22 cellular contexts compared by ENCODE assay signal in the genomic region with DNA sequence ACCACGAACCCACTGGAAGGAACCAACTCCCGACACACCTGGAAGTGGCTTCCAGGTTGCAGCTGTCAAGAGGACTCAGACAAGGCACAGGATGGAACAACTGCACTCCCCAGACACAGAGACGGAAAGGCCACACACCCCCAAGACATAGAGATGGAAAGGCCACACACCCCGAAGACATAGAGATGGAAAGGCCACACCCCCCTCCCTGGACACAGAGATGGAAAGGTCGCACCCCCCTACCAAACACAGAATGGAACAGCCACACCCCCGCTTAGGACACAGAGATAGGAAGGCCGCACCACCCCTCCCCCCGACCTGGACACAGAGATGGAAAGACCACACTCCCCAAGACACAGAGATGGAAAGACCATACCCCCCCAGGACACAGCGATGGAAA. TPM values are rescaled to one million over a fixed set of nuclear protein-coding genes. Genes with fewer than 3 reads are reported as not detected.
DNase-seq lines count a peak whose midpoint lies in the region; TF ChIP-seq lines count a peak whose summit lies in the region.
"Had no signal": no experiment of that assay in that cellular context is flagged by ENCODE, and none has a peak within 500 bp of the region (broad histone marks: within the 10 kb centered on the region; RNA-seq: fewer than 3 reads in every experiment).

No MANE protein-coding gene starts in this region.

- peaks cover 4% of the 10 kb centered on the region for H3K9me3 ChIP-seq in left ventricle myocardium inferior (replicated peaks)
- H3K9me3 ChIP-seq: A549 had no signal

- no peak overlapping the region for H3K4me3 ChIP-seq in left ventricle myocardium inferior
- H3K4me3 ChIP-seq: A549, GM12878 had no signal

- H3K36me3 Mint-ChIP-seq in brain: peaks cover 3% of the 10 kb centered on the region
- peaks cover 2% of the 10 kb centered on the region for H3K36me3 Mint-ChIP-seq in activated naive CD4-positive, alpha-beta T cell treated with anti-CD3 and anti-CD28 coated beads for 36 hours (ENCODE audit: low read depth)

- H3K27me3 Mint-ChIP-seq in brain: no peaks in the 10 kb centered on the region
- peaks cover 6% of the 10 kb centered on the region for H3K27me3 Mint-ChIP-seq in activated naive CD4-positive, alpha-beta T cell treated with anti-CD3 and anti-CD28 coated beads for 36 hours (ENCODE audit: low read depth)

- peaks cover 11% of the 10 kb centered on the region for H3K4me1 ChIP-seq in left ventricle myocardium inferior

- CTCF ChIA-PET in activated naive CD4-positive, alpha-beta T cell treated with anti-CD3 and anti-CD28 coated beads for 36 hours (lab: Charles Lee): interaction anchor here (0.5 to 2.5 kb wide), 6 partner anchors 13 to 376 kb away, joined by 3 to 10 read pairs (median 6); no protein-coding TSS in a partner anchor

- no peak overlapping the region for H3K27ac ChIP-seq in left ventricle myocardium inferior (replicated peaks)
- H3K27ac ChIP-seq: A549 had no signal

- DNase-seq in cardiac septum (ENCODE audit: low spot score): peak; percentile 31
- no peak for DNase-seq in left ventricle myocardium inferior
- DNase-seq in myocyte (ENCODE audit: low read depth): peak; percentile 32
- no peak for DNase-seq in NCI-H69 (lab: John Stamatoyannopoulos, UW)
- no peak for DNase-seq in activated naive CD4-positive, alpha-beta T cell treated with anti-CD3 and anti-CD28 coated beads for 36 hours
- DNase-seq: Calu3; CD4-positive, alpha-beta memory T cell; EL; MM.1S; NCI-H1092; NCI-H146; NCI-H2081 treated with DMSO at 0.1 percent for 48 hours; NCI-H748 treated with DMSO at 0.1 percent for 48 hours; NK-92 treated with Interleukin-12 subunit alpha and Interleukin-12 subunit beta, amount 100 ng/mL, for 24 hours had no signal

- peaks cover 19% of the 10 kb centered on the region for H3K36me3 ChIP-seq in left ventricle myocardium inferior

- peak overlapping the region; percentile 5 to 73 (median 68) for H3K4me3 Mint-ChIP-seq in brain
- no peak overlapping the region for H3K4me3 Mint-ChIP-seq in activated naive CD4-positive, alpha-beta T cell treated with anti-CD3 and anti-CD28 coated beads for 36 hours
- H3K4me3 Mint-ChIP-seq: CD4-positive, alpha-beta memory T cell had no signal

- H3K4me1 Mint-ChIP-seq in brain: peaks cover 34% of the 10 kb centered on the region
- H3K4me1 Mint-ChIP-seq in activated naive CD4-positive, alpha-beta T cell treated with anti-CD3 and anti-CD28 coated beads for 36 hours (ENCODE audit: low read depth): peaks cover 7% of the 10 kb centered on the region

- intact Hi-C loops in cardiac septum (cut with DNase I) (loop anchor here (10.0 kb wide), 1 partner anchor 481 kb away; no protein-coding TSS in a partner anchor), left ventricle myocardium inferior (cut with micrococcal nuclease) (no loop called here)
- intact Hi-C loops in activated naive CD4-positive, alpha-beta T cell treated with anti-CD3 and anti-CD28 coated beads for 36 hours (cut with micrococcal nuclease): no loop called here

- TF ChIP-seq CTCF in left ventricle myocardium inferior (IDR thresholded peaks at IDR 0.05; ENCODE audit: borderline replicate concordance): no peak
- TF ChIP-seq CTCF in brain (conservative IDR thresholded peaks at IDR 0.05): no peak

- peaks cover 29% of the 10 kb centered on the region for H3K27me3 ChIP-seq in left ventricle myocardium inferior (ENCODE audit: low read depth)

- H3K27ac Mint-ChIP-seq in brain: peak overlapping the region in 2 of 5 experiments; percentile 42 to 80
- no peak overlapping the region for H3K27ac Mint-ChIP-seq in activated naive CD4-positive, alpha-beta T cell treated with anti-CD3 and anti-CD28 coated beads for 36 hours

- peaks cover 0 to 5% (median 5%) of the 10 kb centered on the region in 5 experiments for H3K9me3 Mint-ChIP-seq in brain
- H3K9me3 Mint-ChIP-seq in activated naive CD4-positive, alpha-beta T cell treated with anti-CD3 and anti-CD28 coated beads for 36 hours: no peaks in the 10 kb centered on the region
- H3K9me3 Mint-ChIP-seq: CD4-positive, alpha-beta memory T cell had no signal

RNA-seq across cellular contexts. Expression of gene ZNF511, which starts 7.6 kb away (rescaled TPM):
- total RNA-seq in cardiac septum: 34.4 TPM
- 40.5 TPM for total RNA-seq in left ventricle myocardium inferior
- 39.1 TPM for polyA plus RNA-seq in brain (ENCODE audit: insufficient read depth, low read depth, low replicate concordance)
- total RNA-seq in myocyte: 25.3 and 25.8 TPM in 2 replicates
- 24.1 TPM for polyA plus RNA-seq in myocyte (2012)
- total RNA-seq in activated naive CD4-positive, alpha-beta T cell treated with anti-CD3 and anti-CD28 coated beads for 36 hours: 10 to 100 TPM; 37.1 to 39.4 TPM

RNA-seq across cellular contexts. Expression of gene TUBGCP2, which starts 7.6 kb away (rescaled TPM):
- total RNA-seq in cardiac septum: 39.4 TPM
- total RNA-seq in left ventricle myocardium inferior: 38.9 TPM
- polyA plus RNA-seq in brain (ENCODE audit: insufficient read depth, low read depth, low replicate concordance): 58.0 TPM
- 66.3 and 71.5 TPM in 2 replicates for total RNA-seq in myocyte
- 69.2 TPM for polyA plus RNA-seq in myocyte (2012)
- total RNA-seq in activated naive CD4-positive, alpha-beta T cell treated with anti-CD3 and anti-CD28 coated beads for 36 hours: 10 to 100 TPM; 47.9 to 56.1 TPM

RNA-seq across cellular contexts. Expression of gene CALY, which starts 20.4 kb away (rescaled TPM):
- total RNA-seq in cardiac septum: not detected
- total RNA-seq in left ventricle myocardium inferior: not detected
- polyA plus RNA-seq in brain (ENCODE audit: insufficient read depth, low read depth, low replicate concordance): 52.8 TPM
- 0.16 TPM in 1 of 2 replicates, not detected in the other for total RNA-seq in myocyte
- polyA plus RNA-seq in myocyte (2012): 0.43 TPM
- total RNA-seq in activated naive CD4-positive, alpha-beta T cell treated with anti-CD3 and anti-CD28 coated beads for 36 hours: not detected
- total RNA-seq: Calu3, GM12878, LHCN-M2, Right ventricle myocardium inferior, SK-MEL-5 had no signal

RNA-seq across cellular contexts. Expression of gene PRAP1, which starts 30.9 kb away (rescaled TPM):
- total RNA-seq in cardiac septum (not detected), left ventricle myocardium inferior (not detected), myocyte (not detected in 2 replicates)
- not detected for polyA plus RNA-seq in brain (ENCODE audit: insufficient read depth, low read depth, low replicate concordance)
- polyA plus RNA-seq in myocyte (2012): not detected
- not detected for total RNA-seq in activated naive CD4-positive, alpha-beta T cell treated with anti-CD3 and anti-CD28 coated beads for 36 hours
- total RNA-seq: Calu3; CD4-positive, alpha-beta memory T cell; GM12878; LHCN-M2; NCI-H460; Right ventricle myocardium inferior; SK-MEL-5 had no signal
- polyA plus RNA-seq: BJ; CD4-positive, alpha-beta memory T cell had no signal

RNA-seq across cellular contexts. Expression of gene ADAM8, which starts 39.6 kb away (rescaled TPM):
- total RNA-seq in cardiac septum: 4.3 TPM
- total RNA-seq in left ventricle myocardium inferior: 1.4 TPM
- 0.15 TPM for polyA plus RNA-seq in brain (ENCODE audit: insufficient read depth, low read depth, low replicate concordance)
- 1.5 and 2.0 TPM in 2 replicates for total RNA-seq in myocyte
- 0.91 TPM for polyA plus RNA-seq in myocyte (2012)
- total RNA-seq in activated naive CD4-positive, alpha-beta T cell treated with anti-CD3 and anti-CD28 coated beads for 36 hours: 100 to 1,000 TPM; 112 to 120 TPM

Comparison
In these comparisons a context has a peak if more than half of its experiments do, and no peak if none do; other contexts are left out.
1. DNase-seq: peak in cardiac septum (single experiment) and myocyte (single experiment); none in left ventricle myocardium inferior (single experiment), NCI-H69 (single experiment) and activated naive CD4-positive, alpha-beta T cell treated with anti-CD3 and anti-CD28 coated beads for 36 hours (single experiment).